ENCODE assay signal across 25 cellular contexts in the genomic region with DNA sequence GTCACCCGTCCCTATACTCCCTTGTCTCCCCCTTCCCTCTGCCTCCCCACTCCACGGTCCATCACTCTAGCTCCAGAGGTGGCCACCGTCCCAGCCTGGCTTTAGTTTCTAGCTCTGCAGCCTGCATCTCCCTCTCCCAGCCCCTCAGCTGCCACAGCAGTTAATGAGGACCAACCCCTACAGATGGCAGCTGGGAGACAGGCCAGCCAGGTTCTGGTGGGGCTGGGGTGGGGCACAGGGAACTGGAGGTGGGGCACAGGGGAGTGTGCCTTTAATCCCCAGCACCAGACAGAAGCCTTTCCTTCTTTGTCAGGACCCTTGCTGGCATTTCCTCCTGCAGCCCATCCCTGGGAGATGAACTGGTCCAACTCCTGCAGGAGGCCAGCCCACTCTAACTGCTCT. TPM values are rescaled to one million over a fixed set of nuclear protein-coding genes. Genes with fewer than 3 reads are reported as not detected.
DNase-seq lines count a peak whose midpoint lies in the region; ATAC-seq and TF ChIP-seq lines count a peak whose summit lies in the region.
"Had no signal": no experiment of that assay in that cellular context is flagged by ENCODE, and none has a peak within 500 bp of the region (broad histone marks: within the 10 kb centered on the region; RNA-seq: fewer than 3 reads in every experiment).

No MANE protein-coding gene starts in this region.

- POLR2A ChIA-PET in CD4-positive, alpha-beta T cell (lab: Charles Lee): no interaction called here

- H3K27me3 ChIP-seq in CD4-positive, alpha-beta T cell (ENCODE audit: control insufficient read depth, insufficient read depth, low read length): no peaks in the 10 kb centered on the region
- H3K27me3 ChIP-seq: pancreas had no signal

- H3K4me3 Mint-ChIP-seq in CD4-positive, alpha-beta T cell: no peak overlapping the region
- H3K4me3 Mint-ChIP-seq: activated naive CD8-positive, alpha-beta T cell treated with anti-CD3 and anti-CD28 coated beads, Interleukin-2, amount 10 ng/mL, durations not matched to agents 7 days and 5 days; activated T-helper 1 cell treated with anti-CD3 and anti-CD28 coated beads, Interleukin-12 subunit alpha, Interleukin-12 subunit beta, Interleukin-2, Interleukin-4 antibody, amounts not matched to agents 30 ng/mL and 10 ng/mL and 1 ng/mL, durations not matched to agents 14 hours and 24 hours and 36 hours; naive thymus-derived CD4-positive, alpha-beta T cell; stimulated activated naive CD8-positive, alpha-beta T cell treated with anti-CD3 and anti-CD28 coated beads, Interleukin-15, amount 100 ng/mL, for 72 hours had no signal

- H3K27me3 Mint-ChIP-seq in CD4-positive, alpha-beta T cell: peaks cover 5% of the 10 kb centered on the region
- H3K27me3 Mint-ChIP-seq: activated naive CD8-positive, alpha-beta T cell treated with anti-CD3 and anti-CD28 coated beads, Interleukin-2, amount 10 ng/mL, durations not matched to agents 7 days and 5 days; naive thymus-derived CD4-positive, alpha-beta T cell; stimulated activated naive CD8-positive, alpha-beta T cell treated with anti-CD3 and anti-CD28 coated beads, Interleukin-15, amount 100 ng/mL, for 72 hours had no signal

- ATAC-seq in CD4-positive, alpha-beta T cell (ENCODE audit: poor library complexity): no peak
- ATAC-seq: naive thymus-derived CD4-positive, alpha-beta T cell; Panc1; stimulated activated naive CD8-positive, alpha-beta T cell treated with anti-CD3 and anti-CD28 coated beads, Interleukin-15, amount 100 ng/mL, for 72 hours had no signal

- H3K4me1 Mint-ChIP-seq in CD4-positive, alpha-beta T cell (ENCODE audit: low read depth): no peaks in the 10 kb centered on the region
- H3K4me1 Mint-ChIP-seq: activated naive CD8-positive, alpha-beta T cell treated with anti-CD3 and anti-CD28 coated beads, Interleukin-2, amount 10 ng/mL, durations not matched to agents 7 days and 5 days; naive thymus-derived CD4-positive, alpha-beta T cell; stimulated activated naive CD8-positive, alpha-beta T cell treated with anti-CD3 and anti-CD28 coated beads, Interleukin-15, amount 100 ng/mL, for 72 hours had no signal

- H3K27ac ChIP-seq in angular gyrus (ENCODE audit: low read depth, low read length) (peak overlapping the region; percentile 93), temporal lobe (ENCODE audit: low read depth, low read length) (peak overlapping the region; percentile 100)
- no peak overlapping the region for H3K27ac ChIP-seq in CD4-positive, alpha-beta T cell (ENCODE audit: low read depth, low read length)
- H3K27ac ChIP-seq: epithelial cell of prostate had no signal

- DNase-seq in NCI-H82 (lab: John Stamatoyannopoulos, UW): peak; percentile 47
- DNase-seq in NCI-H82 treated with DMSO at 0.1 percent for 48 hours (lab: John Stamatoyannopoulos, UW; ENCODE audit: unreplicated experiment): no peak
- peak; percentile 78 for DNase-seq in left kidney (ENCODE audit: low read depth, low spot score)
- DNase-seq in CD4-positive, alpha-beta T cell: no peak
- DNase-seq in dermis blood vessel endothelial cell: no peak
- DNase-seq in inferior parietal cortex (ENCODE audit: extremely low spot score): no peak
- DNase-seq: 8988T; activated CD4-positive, CD25-positive, alpha-beta regulatory T cell treated with anti-CD3 and anti-CD28 coated beads, Interleukin-2, amount 50 U/mL, for 72 hours; activated naive CD8-positive, alpha-beta T cell treated with anti-CD3 and anti-CD28 coated beads, Interleukin-2, amount 10 ng/mL, durations not matched to agents 7 days and 5 days; foreskin fibroblast; GDM1; Karpas-422; naive thymus-derived CD4-positive, alpha-beta T cell; NCI-H1092; NCI-H2107; NCI-H748 treated with DMSO at 0.1 percent for 48 hours; stimulated activated CD4-positive, alpha-beta T cell treated with anti-CD3 and anti-CD28 coated beads, Interleukin-2, amount 100 ng/mL, for 24 hours; stimulated activated naive CD8-positive, alpha-beta T cell treated with anti-CD3 and anti-CD28 coated beads, Interleukin-15, amount 100 ng/mL, for 72 hours; T-helper 9 cell had no signal

- no peak overlapping the region for H3K27ac Mint-ChIP-seq in CD4-positive, alpha-beta T cell
- H3K27ac Mint-ChIP-seq: activated naive CD8-positive, alpha-beta T cell treated with anti-CD3 and anti-CD28 coated beads, Interleukin-2, amount 10 ng/mL, durations not matched to agents 7 days and 5 days; activated T-helper 1 cell treated with anti-CD3 and anti-CD28 coated beads, Interleukin-12 subunit alpha, Interleukin-12 subunit beta, Interleukin-2, Interleukin-4 antibody, amounts not matched to agents 30 ng/mL and 10 ng/mL and 1 ng/mL, durations not matched to agents 14 hours and 24 hours and 36 hours; naive thymus-derived CD4-positive, alpha-beta T cell had no signal

- TF ChIP-seq CTCF in CD4-positive, alpha-beta T cell (IDR thresholded peaks at IDR 0.05): no peak

- CTCF ChIA-PET in CD4-positive, alpha-beta T cell (lab: Charles Lee): no interaction called here

- intact Hi-C loops in CD4-positive, alpha-beta T cell (cut with DNase I, micrococcal nuclease): no loop called here

- H3K9me3 ChIP-seq in CD4-positive, alpha-beta T cell (ENCODE audit: control insufficient read depth, low read length): no peaks in the 10 kb centered on the region
- H3K9me3 ChIP-seq: pancreas had no signal

- no peaks in the 10 kb centered on the region for H3K9me3 Mint-ChIP-seq in CD4-positive, alpha-beta T cell
- H3K9me3 Mint-ChIP-seq: activated naive CD8-positive, alpha-beta T cell treated with anti-CD3 and anti-CD28 coated beads, Interleukin-2, amount 10 ng/mL, durations not matched to agents 7 days and 5 days; activated T-helper 1 cell treated with anti-CD3 and anti-CD28 coated beads, Interleukin-12 subunit alpha, Interleukin-12 subunit beta, Interleukin-2, Interleukin-4 antibody, amounts not matched to agents 30 ng/mL and 10 ng/mL and 1 ng/mL, durations not matched to agents 14 hours and 24 hours and 36 hours; naive thymus-derived CD4-positive, alpha-beta T cell; stimulated activated naive CD8-positive, alpha-beta T cell treated with anti-CD3 and anti-CD28 coated beads, Interleukin-15, amount 100 ng/mL, for 72 hours had no signal

- no peaks in the 10 kb centered on the region for H3K36me3 Mint-ChIP-seq in CD4-positive, alpha-beta T cell (ENCODE audit: low read depth)
- H3K36me3 Mint-ChIP-seq: activated naive CD8-positive, alpha-beta T cell treated with anti-CD3 and anti-CD28 coated beads, Interleukin-2, amount 10 ng/mL, durations not matched to agents 7 days and 5 days; naive thymus-derived CD4-positive, alpha-beta T cell had no signal

RNA-seq across cellular contexts. Expression of a gene that starts 21.1 kb away (rescaled TPM):
- total RNA-seq in temporal lobe: 4.2 TPM
- total RNA-seq in CD4-positive, alpha-beta T cell: under 1 TPM in 1 of 2 experiments, not detected in 1; 0.03 TPM
- total RNA-seq in dermis blood vessel endothelial cell: 12.1 and 15.1 TPM in 2 replicates

Comparison
In these comparisons a context has a peak if more than half of its experiments do, and no peak if none do; other contexts are left out.
1. DNase-seq: peak in NCI-H82 (single experiment) and left kidney (single experiment); none in NCI-H82 treated with DMSO at 0.1 percent for 48 hours (single experiment), CD4-positive, alpha-beta T cell (0 of 10), dermis blood vessel endothelial cell (single experiment) and inferior parietal cortex (single experiment).